Comparison of ENCODE assay signal across 8 cellular contexts in the genomic region with DNA sequence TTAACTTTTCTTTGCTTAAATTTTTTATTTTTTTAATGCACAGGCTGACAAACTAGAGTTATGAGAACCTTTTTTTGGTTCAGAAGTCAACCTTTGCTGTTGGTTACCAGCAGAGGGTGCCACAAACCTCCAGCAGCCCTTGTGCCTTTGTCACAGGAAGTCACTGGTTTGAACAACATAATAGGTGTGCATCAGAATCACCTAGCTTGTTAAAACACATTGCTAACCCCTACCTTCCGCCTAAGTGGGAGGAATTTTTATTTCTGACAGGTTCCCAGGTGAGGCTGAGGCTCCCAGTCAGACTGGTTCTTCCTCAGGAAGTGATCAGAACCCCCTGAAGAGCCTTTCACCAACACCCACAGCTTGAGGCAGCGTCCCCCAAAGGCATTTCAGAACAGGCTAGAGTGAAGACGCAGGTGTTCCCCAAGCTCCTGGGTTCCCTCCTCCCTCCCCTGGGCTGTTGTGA. TPM values are rescaled to one million over a fixed set of nuclear protein-coding genes. Genes with fewer than 3 reads are reported as not detected.
DNase-seq lines count a peak whose midpoint lies in the region; ATAC-seq and TF ChIP-seq lines count a peak whose summit lies in the region.

No MANE protein-coding gene starts in this region.

- TF ChIP-seq CTCF in OCI-LY1 (IDR thresholded peaks at IDR 0.05; ENCODE audit: low read length) (peak; percentile 70), nephron progenitor cell (IDR thresholded peaks at IDR 0.05) (peak; percentile 39), upper lobe of left lung (IDR thresholded peaks at IDR 0.05) (peak; percentile 50 to 65 (median 61))

- no peaks in the 10 kb centered on the region for H3K36me3 ChIP-seq in OCI-LY1 (ENCODE audit: insufficient read depth, low read length)
- H3K36me3 ChIP-seq in upper lobe of left lung = peaks cover 0 to 1% (median 0%) of the 10 kb centered on the region in 4 donors

- no peak overlapping the region for H3K4me3 ChIP-seq in OCI-LY1 (ENCODE audit: low read depth, low read length, poor library complexity, severe bottlenecking)
- H3K4me3 ChIP-seq in upper lobe of left lung = no peak overlapping the region

- H3K27ac ChIP-seq in OCI-LY1 (ENCODE audit: low read depth, low read length, poor library complexity, severe bottlenecking) (peak overlapping the region; percentile 31), upper lobe of left lung (peak overlapping the region in 1 of 4 donors; percentile 8)

- POLR2A ChIA-PET in HEK293T (lab: Yijun Ruan, JAX) = interaction anchor here (0.8 to 1.0 kb wide), 3 partner anchors 23 to 107 kb away, joined by 3 to 5 read pairs (median 4); no protein-coding TSS in a partner anchor

- H3F3A ChIP-seq in OCI-LY1 (ENCODE audit: insufficient read depth, low read length) = no peaks in the 10 kb centered on the region

- no peak for TF ChIP-seq EP300 in upper lobe of left lung (IDR thresholded peaks at IDR 0.05)

- H3K4me2 ChIP-seq in OCI-LY1 (ENCODE audit: low read length) = no peak overlapping the region; the same call in 1 of the 2 replicates

- H4K20me1 ChIP-seq in OCI-LY1 (ENCODE audit: insufficient read depth, low read length) = no peaks in the 10 kb centered on the region

- H3K4me1 Mint-ChIP-seq in activated T-cell treated with anti-CD3 and anti-CD28 coated beads, Interleukin-2, amount 50 U/mL, for 4 hours (ENCODE audit: low read depth) = peaks cover 9% of the 10 kb centered on the region
- peaks cover 24% of the 10 kb centered on the region for H3K4me1 Mint-ChIP-seq in nephron progenitor cell

- DNase-seq in Caki2 (ENCODE audit: low read depth) (peak; percentile 52), HEK293T (ENCODE audit: extremely low spot score) (peak; percentile 69), fibroblast of peridontal ligament (ENCODE audit: extremely low read depth) (peak; percentile 77), nephron progenitor cell (peak; percentile 28), upper lobe of left lung (peak in 1 of 2 donors; percentile 55)
- peak; percentile 60 for DNase-seq in activated T-cell treated with anti-CD3 and anti-CD28 coated beads, Interleukin-2, amount 50 U/mL, for 4 hours

- H3K4me1 ChIP-seq in OCI-LY1 (ENCODE audit: insufficient read depth, low read length, severe bottlenecking) (peaks cover 13% of the 10 kb centered on the region), upper lobe of left lung (peaks cover 6 to 23% (median 18%) of the 10 kb centered on the region in 4 donors)

- H3K9me2 ChIP-seq in OCI-LY1 (ENCODE audit: low read depth, low read length) = no peaks in the 10 kb centered on the region

- H3K79me2 ChIP-seq in OCI-LY1 (ENCODE audit: insufficient read depth, low read length) = no peaks in the 10 kb centered on the region

- in situ Hi-C loops in Caki2 (cut with HindIII; ENCODE audit: low pct_unique_long_range_greater_than_20kb, low sequenced_read_pairs) = no loop called here

- WGBS in upper lobe of left lung, 2 donors = 83 to 93% methylated on average over 3 of the region's 3 CpGs

- no peak overlapping the region for H3K27ac Mint-ChIP-seq in nephron progenitor cell

- no peak overlapping the region for H3K9ac ChIP-seq in OCI-LY1 (ENCODE audit: low read length)

- H3K27me3 ChIP-seq in OCI-LY1 (ENCODE audit: insufficient read depth, low read length) (no peaks in the 10 kb centered on the region), upper lobe of left lung (no peaks in the 10 kb centered on the region)

- no peak overlapping the region for H2AFZ ChIP-seq in OCI-LY1 (ENCODE audit: low read length)

- no peaks in the 10 kb centered on the region for H3K9me3 Mint-ChIP-seq in activated T-cell treated with anti-CD3 and anti-CD28 coated beads, Interleukin-2, amount 50 U/mL, for 4 hours
- H3K9me3 Mint-ChIP-seq in nephron progenitor cell = no peaks in the 10 kb centered on the region

- ATAC-seq in activated T-cell treated with anti-CD3 and anti-CD28 coated beads, Interleukin-2, amount 50 U/mL, for 4 hours = peak; percentile 90 to 93
- ATAC-seq in upper lobe of left lung (ENCODE audit: low FRiP score in 2 of 2) = peak; percentile 58 to 60
- ATAC-seq in HG02763 (IDR thresholded peaks at IDR 0.05; ENCODE audit: unreplicated experiment) = no peak

- no peaks in the 10 kb centered on the region for H3K27me3 Mint-ChIP-seq in activated T-cell treated with anti-CD3 and anti-CD28 coated beads, Interleukin-2, amount 50 U/mL, for 4 hours (ENCODE audit: low read depth)
- H3K27me3 Mint-ChIP-seq in nephron progenitor cell (ENCODE audit: low read depth, poor library complexity) = no peaks in the 10 kb centered on the region

- H3K9me3 ChIP-seq in OCI-LY1 (ENCODE audit: low read length) = no peaks in the 10 kb centered on the region
- no peaks in the 10 kb centered on the region for H3K9me3 ChIP-seq in upper lobe of left lung

- H3K4me3 Mint-ChIP-seq in activated T-cell treated with anti-CD3 and anti-CD28 coated beads, Interleukin-2, amount 50 U/mL, for 4 hours = no peak overlapping the region
- no peak overlapping the region for H3K4me3 Mint-ChIP-seq in nephron progenitor cell

- TF ChIP-seq POLR2A in upper lobe of left lung (IDR thresholded peaks at IDR 0.05) = no peak

- H3K36me3 Mint-ChIP-seq in activated T-cell treated with anti-CD3 and anti-CD28 coated beads, Interleukin-2, amount 50 U/mL, for 4 hours (ENCODE audit: insufficient read depth) = peaks cover 8% of the 10 kb centered on the region
- peaks cover 11% of the 10 kb centered on the region for H3K36me3 Mint-ChIP-seq in nephron progenitor cell (ENCODE audit: low read depth)

- CTCF ChIA-PET in HEK293T (lab: Yijun Ruan, JAX) = interaction anchor here (0.7 to 1.9 kb wide), 8 partner anchors 12 to 76 kb away, joined by 3 to 13 read pairs (median 5); a partner anchor contains a TSS

TF ChIP-seq in HEK293T, 16 proteins besides CTCF, POLR2A, EP300 and RAD21:
- TF ChIP-seq SUZ12 (IDR thresholded peaks at IDR 0.05) (no peak), HDGF (IDR thresholded peaks at IDR 0.05; ENCODE audit: borderline replicate concordance) (no peak), FOXK2 (IDR thresholded peaks at IDR 0.05) (no peak), ARNT (IDR thresholded peaks at IDR 0.05) (no peak), TARDBP (IDR thresholded peaks at IDR 0.05) (no peak), L3MBTL2 (conservative IDR thresholded peaks at IDR 0.05) (no peak), CTBP1 (IDR thresholded peaks at IDR 0.05; ENCODE audit: borderline replicate concordance) (no peak), SP1 (IDR thresholded peaks at IDR 0.05) (no peak), BHLHE40 (IDR thresholded peaks at IDR 0.05; ENCODE audit: borderline replicate concordance) (no peak), LEF1 (IDR thresholded peaks at IDR 0.05; ENCODE audit: borderline replicate concordance) (no peak), ZNF384 (IDR thresholded peaks at IDR 0.05) (no peak; the same call in 1 of the 2 replicates), NFRKB (IDR thresholded peaks at IDR 0.05) (no peak), FOXM1 (IDR thresholded peaks at IDR 0.05; ENCODE audit: borderline replicate concordance) (no peak), FOXA1 (IDR thresholded peaks at IDR 0.05) (no peak), ELF4 (IDR thresholded peaks at IDR 0.05) (no peak)
- TF ChIP-seq, protein P1, sequence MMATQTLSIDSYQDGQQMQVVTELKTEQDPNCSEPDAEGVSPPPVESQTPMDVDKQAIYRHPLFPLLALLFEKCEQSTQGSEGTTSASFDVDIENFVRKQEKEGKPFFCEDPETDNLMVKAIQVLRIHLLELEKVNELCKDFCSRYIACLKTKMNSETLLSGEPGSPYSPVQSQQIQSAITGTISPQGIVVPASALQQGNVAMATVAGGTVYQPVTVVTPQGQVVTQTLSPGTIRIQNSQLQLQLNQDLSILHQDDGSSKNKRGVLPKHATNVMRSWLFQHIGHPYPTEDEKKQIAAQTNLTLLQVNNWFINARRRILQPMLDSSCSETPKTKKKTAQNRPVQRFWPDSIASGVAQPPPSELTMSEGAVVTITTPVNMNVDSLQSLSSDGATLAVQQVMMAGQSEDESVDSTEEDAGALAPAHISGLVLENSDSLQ (IDR thresholded peaks at IDR 0.05) = no peak

RNA-seq across cellular contexts. Expression of a gene that starts 22.6 kb away (rescaled TPM):
- total RNA-seq in Caki2 (2014; rRNA removed; shearing (Covaris generic); ENCODE audit: low replicate concordance) = 221 and 252 TPM in 2 replicates
- 100 to 1,000 TPM; 269 to 284 (median 271) TPM for total RNA-seq in activated T-cell treated with anti-CD3 and anti-CD28 coated beads, Interleukin-2, amount 50 U/mL, for 4 hours
- total RNA-seq in upper lobe of left lung = 100 to 1,000 TPM in 3 of 6 donors, 10 to 100 TPM in 3; 54.5 to 137 (median 98.8) TPM

RNA-seq across cellular contexts. Expression of a gene that starts 47.8 kb away (rescaled TPM):
- total RNA-seq in Caki2 (2014; rRNA removed; shearing (Covaris generic); ENCODE audit: low replicate concordance) = 72.8 and 74.2 TPM in 2 replicates
- total RNA-seq in activated T-cell treated with anti-CD3 and anti-CD28 coated beads, Interleukin-2, amount 50 U/mL, for 4 hours = 10 to 100 TPM; 30.0 to 35.1 (median 30.4) TPM
- total RNA-seq in upper lobe of left lung = 10 to 100 TPM; 28.0 to 56.6 (median 35.6) TPM
